8 cellular contexts compared by ENCODE assay signal in genomic region chr15:41603941-41604660, GRCh38. TPM values are rescaled to one million over a fixed set of nuclear protein-coding genes. Genes with fewer than 3 reads are reported as not detected.
A peak's percentile ranks its signal among the peaks of the same experiment; 100 is the strongest.
DNase-seq lines count a peak whose midpoint lies in the region; ATAC-seq, FAIRE-seq and TF ChIP-seq lines count a peak whose summit lies in the region.

No MANE protein-coding gene starts in this region.

- H3K4me1 ChIP-seq in A673 (ENCODE audit: insufficient read depth, low read length, poor library complexity, severe bottlenecking) = peaks cover 8% of the 10 kb centered on the region

- CTCF ChIA-PET in A673 (lab: Charles Lee) = interaction anchor here (0.5 to 1.7 kb wide), 8 partner anchors 13 to 170 kb away, joined by 3 to 6 read pairs (median 6); partner anchors contain the start of gene MAPKBP1

- FAIRE-seq in GM12892 (lab: Jason Lieb, UNC) = peak; percentile 88

- BruUV-seq in A673 (replicated peaks; lab: Mats Ljungman, UMichigan) = no TSS peak

- POLR2A ChIA-PET in A673 (lab: Charles Lee; ENCODE audit: low non-redundant PET) = interaction anchor here (0.5 kb wide), 2 partner anchors 35 to 971 kb away, joined by 3 read pairs; no protein-coding TSS in a partner anchor

- H3K27me3 ChIP-seq in A673 (replicated peaks; ENCODE audit: insufficient read depth, low read depth, low read length, poor library complexity) = no peaks in the 10 kb centered on the region

- intact Hi-C loops in A673 (cut with micrococcal nuclease; ENCODE audit: unreplicated experiment) = loop anchor here (5.0 kb wide), 1 partner anchor 208 kb away; no protein-coding TSS in a partner anchor

- TF ChIP-seq POLR2A in GM12892 (IDR thresholded peaks at IDR 0.05; ENCODE audit: low read depth, low read length) = no peak

- H3K9me3 ChIP-seq in A673 (ENCODE audit: low read depth, low read length, poor library complexity, severe bottlenecking) = no peaks in the 10 kb centered on the region

- H3K27ac ChIP-seq in A673 (ENCODE audit: low read depth, low read length, poor library complexity, severe bottlenecking) = no peak overlapping the region
- peak overlapping the region; percentile 70 for H3K27ac ChIP-seq in cingulate gyrus (ENCODE audit: low read depth, low read length)

- H3K4me3 ChIP-seq in A673 (ENCODE audit: low read depth, low read length, poor library complexity, severe bottlenecking) = no peak overlapping the region

- peak; percentile 82 for DNase-seq in A673 (ENCODE audit: low spot score)
- DNase-seq in GM12892 (ENCODE audit: insufficient read length) = peak; percentile 44
- DNase-seq in NCI-H2196 treated with DMSO at 0.1 percent for 48 hours (lab: John Stamatoyannopoulos, UW; ENCODE audit: unreplicated experiment) = peak; percentile 11
- DNase-seq in activated CD4-positive, alpha-beta T cell treated with anti-CD3 and anti-CD28 coated beads for 1 hour = peak; percentile 41
- DNase-seq in left kidney (ENCODE audit: low read depth, low spot score) = peak; percentile 86
- peak; percentile 62 to 63 for DNase-seq in stimulated activated CD4-positive, alpha-beta T cell treated with anti-CD3 and anti-CD28 coated beads, Interleukin-2, amount 100 ng/mL, for 24 hours

- peak; percentile 82 for TF ChIP-seq CTCF in A673 (conservative IDR thresholded peaks at IDR 0.05; ENCODE audit: low read depth, low read length)

- no peak for ATAC-seq in HG02763 (IDR thresholded peaks at IDR 0.05; ENCODE audit: unreplicated experiment)

- H3K36me3 ChIP-seq in A673 (ENCODE audit: insufficient read depth, low read length, poor library complexity, severe bottlenecking) = no peaks in the 10 kb centered on the region

RNA-seq across cellular contexts. Expression of gene TYRO3, which starts 45.1 kb away (rescaled TPM):
- 26.0 and 32.5 TPM in 2 replicates for total RNA-seq in A673 (2021)
- 0.13 TPM for polyA plus RNA-seq in GM12892 (2012; ENCODE audit: missing spikeins)

RNA-seq across cellular contexts. Expression of gene MGA, which starts 56.1 kb away (rescaled TPM):
- 42.1 and 49.3 TPM in 2 replicates for total RNA-seq in A673 (2021)
- 9.7 TPM for polyA plus RNA-seq in GM12892 (2012; ENCODE audit: missing spikeins)

Comparison
In these comparisons a context has a peak if more than half of its experiments do, and no peak if none do; other contexts are left out.
1. DNase-seq: peak in every context shown above with its lines; median percentile 86 in left kidney; 82 in A673; 62 in stimulated activated CD4-positive, alpha-beta T cell treated with anti-CD3 and anti-CD28 coated beads, Interleukin-2, amount 100 ng/mL, for 24 hours; 44 in GM12892; 41 in activated CD4-positive, alpha-beta T cell treated with anti-CD3 and anti-CD28 coated beads for 1 hour; 11 in NCI-H2196 treated with DMSO at 0.1 percent for 48 hours.